21 cellular contexts compared by ENCODE assay signal in genomic region chr20:51523276-51524013, GRCh38. TPM values are rescaled to one million over a fixed set of nuclear protein-coding genes. Genes with fewer than 3 reads are reported as not detected.
DNase-seq lines count a peak whose midpoint lies in the region; ATAC-seq and TF ChIP-seq lines count a peak whose summit lies in the region.
"Had no signal": no experiment of that assay in that cellular context is flagged by ENCODE, and none has a peak within 500 bp of the region (broad histone marks: within the 10 kb centered on the region; RNA-seq: fewer than 3 reads in every experiment).

No MANE protein-coding gene starts in this region.

- no peak overlapping the region for H3K23ac ChIP-seq in H9 (ENCODE audit: insufficient read length, low read depth, low read length)

- H3K4me3 Mint-ChIP-seq in H9: no peak overlapping the region; a peak in 1 of 5 replicates
- H3K4me3 Mint-ChIP-seq in dendritic cell treated with granulocyte-macrophage colony-stimulating factor and Interleukin-4, amounts not matched to agents 40 ng/mL and 50 ng/mL, for 4 days: no peak overlapping the region

- no peak overlapping the region for H2BK20ac ChIP-seq in H9 (ENCODE audit: low read depth, low read length, poor library complexity, severe bottlenecking)

- no peak overlapping the region for H2AFZ ChIP-seq in H9 (ENCODE audit: low read length)
- H2AFZ ChIP-seq: GM23248 had no signal

- H2BK12ac ChIP-seq in H9 (ENCODE audit: insufficient read length, low read depth, low read length): no peak overlapping the region

- no peaks in the 10 kb centered on the region for H3K79me1 ChIP-seq in H9 (ENCODE audit: insufficient read depth, low read depth, low read length, poor library complexity, severe bottlenecking)

- H4K91ac ChIP-seq in H9 (ENCODE audit: insufficient read length, low read depth, low read length): no peak overlapping the region

- H3K4ac ChIP-seq in H9 (ENCODE audit: low read depth, low read length): no peak overlapping the region

- no peak for ATAC-seq in HG02642 (IDR thresholded peaks at IDR 0.05; ENCODE audit: poor library complexity, unreplicated experiment)
- ATAC-seq in GM18873 (IDR thresholded peaks at IDR 0.05; ENCODE audit: low FRiP score, unreplicated experiment): no peak

- H3K4me1 ChIP-seq in BLaER1 (peaks cover 41% of the 10 kb centered on the region), H9 (ENCODE audit: insufficient read depth, low read length) (no peaks in the 10 kb centered on the region), spleen (peaks cover 25 to 70% (median 35%) of the 10 kb centered on the region in 6 donors)
- H3K4me1 ChIP-seq: SJCRH30 had no signal

- H3K79me2 ChIP-seq in H9 (ENCODE audit: insufficient read depth, low read length): no peaks in the 10 kb centered on the region

- no peak overlapping the region for H4K5ac ChIP-seq in H9 (ENCODE audit: insufficient read length, low read depth, low read length)

- no peaks in the 10 kb centered on the region for H3K9me3 Mint-ChIP-seq in H9
- H3K9me3 Mint-ChIP-seq in dendritic cell treated with granulocyte-macrophage colony-stimulating factor and Interleukin-4, amounts not matched to agents 40 ng/mL and 50 ng/mL, for 4 days: no peaks in the 10 kb centered on the region
- H3K9me3 Mint-ChIP-seq: CD4-positive, alpha-beta T cell had no signal

- peaks cover 3 to 6% of the 10 kb centered on the region in 2 experiments for H3K4me1 Mint-ChIP-seq in H9
- peaks cover 63% of the 10 kb centered on the region for H3K4me1 Mint-ChIP-seq in dendritic cell treated with granulocyte-macrophage colony-stimulating factor and Interleukin-4, amounts not matched to agents 40 ng/mL and 50 ng/mL, for 4 days (ENCODE audit: low read depth)

- H3K18ac ChIP-seq in H9 (ENCODE audit: insufficient read length, low read depth, low read length): peak overlapping the region; percentile 48

- peaks cover 3% of the 10 kb centered on the region for H3K23me2 ChIP-seq in H9 (ENCODE audit: insufficient read length, low read depth, low read length, poor library complexity, severe bottlenecking)

- H4K20me1 ChIP-seq in BLaER1 (peaks cover 59% of the 10 kb centered on the region), H9 (ENCODE audit: control insufficient read depth, insufficient read depth, insufficient read length) (no peaks in the 10 kb centered on the region)

- H2BK15ac ChIP-seq in H9 (ENCODE audit: low read depth, low read length): no peak overlapping the region

- H3K56ac ChIP-seq in H9 (ENCODE audit: insufficient read length, low read depth, low read length): no peak overlapping the region

- H2BK120ac ChIP-seq in H9 (ENCODE audit: low read depth, low read length, poor library complexity, severe bottlenecking): no peak overlapping the region

- H3K36me3 ChIP-seq in BLaER1 (peaks cover 36% of the 10 kb centered on the region), spleen (peaks cover 0 to 52% (median 26%) of the 10 kb centered on the region in 6 donors)
- H3K36me3 ChIP-seq: SJCRH30 had no signal

- H4K8ac ChIP-seq in H9 (replicated peaks; ENCODE audit: insufficient read length, low read depth, low read length): no peak overlapping the region

- H3T11ph ChIP-seq in H9 (ENCODE audit: low read length): no peak overlapping the region

- H3K9ac ChIP-seq in BLaER1: no peak overlapping the region
- H3K9ac ChIP-seq in H9 (ENCODE audit: extremely low read depth, insufficient read length, low read length): no peak overlapping the region
- H3K9ac ChIP-seq: GM23248 had no signal

- no peak for DNase-seq in H9
- peak; percentile 75 for DNase-seq in spleen
- DNase-seq in stimulated activated CD4-positive, alpha-beta T cell treated with anti-CD3 and anti-CD28 coated beads, Interleukin-2, amount 100 ng/mL, for 48 hours: no peak
- DNase-seq: CD4-positive, alpha-beta T cell; COR-L47; DMS79 treated with DMSO at 0.1 percent for 48 hours; GM23248; IMR-90; Karpas-422; MV-4-11; NCI-H1105 treated with DMSO at 0.1 percent for 48 hours; NCI-H2081; NCI-H2171; NCI-H524 treated with DMSO at 0.1 percent for 48 hours; NCI-H82; OCI-M1; SJCRH30 had no signal

- H3K27ac Mint-ChIP-seq in H9: no peak overlapping the region
- H3K27ac Mint-ChIP-seq in dendritic cell treated with granulocyte-macrophage colony-stimulating factor and Interleukin-4, amounts not matched to agents 40 ng/mL and 50 ng/mL, for 4 days: peak overlapping the region; percentile 16

- H2BK5ac ChIP-seq in H9 (ENCODE audit: insufficient read length, low read length): no peak overlapping the region

- no peaks in the 10 kb centered on the region for H3K27me3 Mint-ChIP-seq in H9 (ENCODE audit: low read depth)
- no peaks in the 10 kb centered on the region for H3K27me3 Mint-ChIP-seq in dendritic cell treated with granulocyte-macrophage colony-stimulating factor and Interleukin-4, amounts not matched to agents 40 ng/mL and 50 ng/mL, for 4 days
- H3K27me3 Mint-ChIP-seq: CD4-positive, alpha-beta T cell had no signal

- TF ChIP-seq CTCF in H9 (conservative IDR thresholded peaks at IDR 0.05) (no peak), spleen (IDR thresholded peaks at IDR 0.05 in 8 of 11, conservative IDR thresholded peaks at IDR 0.05 in 3 of 11) (no peak)

- H3K27me3 ChIP-seq in BLaER1: no peaks in the 10 kb centered on the region
- no peaks in the 10 kb centered on the region for H3K27me3 ChIP-seq in H9 (ENCODE audit: insufficient read depth, low read length)
- no peaks in the 10 kb centered on the region for H3K27me3 ChIP-seq in spleen (replicated peaks in 1 of 7)

- H3K36me3 Mint-ChIP-seq in H9 (ENCODE audit: insufficient read depth in 1 of 3, low read depth in 3 of 3): no peaks in the 10 kb centered on the region
- H3K36me3 Mint-ChIP-seq in dendritic cell treated with granulocyte-macrophage colony-stimulating factor and Interleukin-4, amounts not matched to agents 40 ng/mL and 50 ng/mL, for 4 days (ENCODE audit: low read depth): peaks cover 60% of the 10 kb centered on the region

- intact Hi-C loops in dendritic cell treated with granulocyte-macrophage colony-stimulating factor and Interleukin-4, amounts not matched to agents 40 ng/mL and 50 ng/mL, for 4 days (cut with micrococcal nuclease): no loop called here
- intact Hi-C loops in spleen (cut with DNase I; ENCODE audit: low total_unique reads): loop anchor here (10.0 kb wide), 1 partner anchor 119 kb away; no protein-coding TSS in a partner anchor

- H3K4me2 ChIP-seq in BLaER1: no peak overlapping the region
- no peak overlapping the region for H3K4me2 ChIP-seq in H9 (ENCODE audit: insufficient read depth, insufficient read length, low read length)

- no peak for TF ChIP-seq POLR2A in spleen (IDR thresholded peaks at IDR 0.05)

- H3K9me3 ChIP-seq in BLaER1: no peaks in the 10 kb centered on the region
- no peaks in the 10 kb centered on the region for H3K9me3 ChIP-seq in H9 (ENCODE audit: control insufficient read depth, low read depth, low read length)
- H3K9me3 ChIP-seq in spleen: no peaks in the 10 kb centered on the region
- H3K9me3 ChIP-seq: SJCRH30 had no signal

- 0 out of 2 replicates have a peak overlapping the region, but pooled peaks have one; percentile 9 for H3K27ac ChIP-seq in BLaER1
- no peak overlapping the region for H3K27ac ChIP-seq in H9 (ENCODE audit: insufficient read length, low read depth, low read length)
- no peak overlapping the region for H3K27ac ChIP-seq in spleen
- H3K27ac ChIP-seq: GM23248, SJCRH30 had no signal

- WGBS in H9 (ENCODE audit: extremely low coverage, insufficient read length, low lambda C conversion rate): no CpG with 5 or more reads among the region's 64 CpGs
- WGBS in spleen, 5 donors: 95 to 98% (median 98%) methylated on average over 52 to 64 of the region's 64 CpGs

- no peak overlapping the region for H2AK5ac ChIP-seq in H9 (ENCODE audit: insufficient read length, low read length)

- H3K4me3 ChIP-seq in BLaER1: no peak overlapping the region
- no peak overlapping the region for H3K4me3 ChIP-seq in spleen
- H3K4me3 ChIP-seq: GM23248, SJCRH30 had no signal

- no peak overlapping the region; the same call in 1 of the 2 replicates for H3K14ac ChIP-seq in H9 (ENCODE audit: insufficient read depth, low read length)

RNA-seq across cellular contexts. Expression of gene NFATC2, which starts 19.1 kb away (rescaled TPM):
- 0.57 and 0.61 TPM in 2 replicates for total RNA-seq in H9 (2021)
- total RNA-seq in spleen: 10 to 100 TPM; 28.0 to 42.9 (median 38.7) TPM
- polyA plus RNA-seq in spleen: 1 to 10 TPM; 6.5 to 9.1 (median 6.8) TPM
- total RNA-seq: SJCRH30 had no signal

Comparison
In these comparisons a context has a peak if more than half of its experiments do, and no peak if none do; other contexts are left out.
1. RNA of gene NFATC2, which starts 19.1 kb away (total RNA-seq): 28.0 to 42.9 TPM in spleen; 0.57 to 0.61 TPM in H9; every median in the first group is over 10 times any median in the second.